ENCODE assay signal across 18 cellular contexts in the genomic region with DNA sequence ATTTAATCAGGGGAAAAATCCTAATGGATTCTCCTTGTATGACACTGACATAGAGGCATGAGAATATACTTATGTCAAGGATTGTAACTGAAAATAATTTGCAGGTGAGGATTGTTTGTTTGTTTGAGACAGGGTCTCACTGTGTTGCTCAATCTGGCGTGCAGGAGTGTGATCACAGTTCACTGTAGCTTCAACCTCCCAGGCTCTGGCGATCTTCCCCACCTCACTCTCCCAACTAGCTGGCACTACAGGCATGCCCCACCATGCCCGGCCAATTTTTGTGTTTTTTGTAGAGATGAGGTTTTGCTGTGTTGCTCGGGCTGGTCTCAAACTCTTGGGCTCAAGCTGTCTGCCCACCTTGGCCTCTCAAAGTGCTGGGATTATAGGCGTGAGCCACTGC.
"Had no signal": no experiment of that assay in that cellular context is flagged by ENCODE, and none has a peak within 500 bp of the region (broad histone marks: within the 10 kb centered on the region; RNA-seq: fewer than 3 reads in every experiment).

No MANE protein-coding gene starts in this region.

- H3K27ac ChIP-seq: cardiac muscle cell, hepatocyte, left ventricle myocardium inferior, prostate gland, testis had no signal

- H3K4me2 ChIP-seq: hepatocyte had no signal

- H3K9me3 Mint-ChIP-seq: endodermal cell, T-cell had no signal

- H3K4me3 ChIP-seq: cardiac muscle cell, hepatocyte, left ventricle myocardium inferior, prostate gland, testis had no signal

- ATAC-seq: activated naive CD8-positive, alpha-beta T cell treated with anti-CD3 and anti-CD28 coated beads, Interleukin-2, amount 50 U/mL, for 24 hours; activated T-helper 17 cell treated with anti-CD3 and anti-CD28 coated beads, Interleukin-2, amount 50 U/mL, for 72 hours; natural killer cell treated with Interleukin-12 subunit alpha and Interleukin-12 subunit beta and Interleukin-15 and Interleukin-18, amount 100 ng/mL, for 72 hours; right cardiac atrium; stimulated activated naive CD8-positive, alpha-beta T cell treated with anti-CD3 and anti-CD28 coated beads, Interleukin-15, amount 100 ng/mL, for 72 hours; T-cell had no signal

- H3K27ac Mint-ChIP-seq: activated naive CD8-positive, alpha-beta T cell treated with anti-CD3 and anti-CD28 coated beads, Interleukin-2, amount 50 U/mL, for 24 hours; activated T-helper 17 cell treated with anti-CD3 and anti-CD28 coated beads, Interleukin-2, amount 50 U/mL, for 72 hours; endodermal cell; memory B cell; stimulated activated naive CD8-positive, alpha-beta T cell treated with anti-CD3 and anti-CD28 coated beads, Interleukin-15, amount 100 ng/mL, for 72 hours; T-cell had no signal

- H3K36me3 ChIP-seq: cardiac muscle cell, left ventricle myocardium inferior, prostate gland had no signal

- H2AFZ ChIP-seq: hepatocyte had no signal

- FAIRE-seq: kidney had no signal

- H3K4me1 Mint-ChIP-seq: activated T-helper 17 cell treated with anti-CD3 and anti-CD28 coated beads, Interleukin-2, amount 50 U/mL, for 72 hours; memory B cell; T-cell had no signal

- H3K4me3 Mint-ChIP-seq: activated naive CD8-positive, alpha-beta T cell treated with anti-CD3 and anti-CD28 coated beads, Interleukin-2, amount 50 U/mL, for 24 hours; activated T-helper 17 cell treated with anti-CD3 and anti-CD28 coated beads, Interleukin-2, amount 50 U/mL, for 72 hours; endodermal cell; memory B cell; natural killer cell treated with Interleukin-12 subunit alpha and Interleukin-12 subunit beta and Interleukin-15 and Interleukin-18, amount 100 ng/mL, for 72 hours; stimulated activated naive CD8-positive, alpha-beta T cell treated with anti-CD3 and anti-CD28 coated beads, Interleukin-15, amount 100 ng/mL, for 72 hours; T-cell had no signal

- H3K4me1 ChIP-seq: left ventricle myocardium inferior, prostate gland, testis had no signal

- DNase-seq: activated CD4-positive, CD25-positive, alpha-beta regulatory T cell treated with anti-CD3 and anti-CD28 coated beads, Interleukin-2, amount 50 U/mL, for 72 hours; activated naive CD4-positive, alpha-beta T cell treated with Interleukin-2 at 50 U/mL for 16 hours; activated naive CD8-positive, alpha-beta T cell treated with anti-CD3 and anti-CD28 coated beads, Interleukin-2, amount 50 U/mL, for 24 hours; endodermal cell; kidney; left ventricle myocardium inferior; occipital lobe; right cardiac atrium; stimulated activated naive CD8-positive, alpha-beta T cell treated with anti-CD3 and anti-CD28 coated beads, Interleukin-15, amount 100 ng/mL, for 72 hours; T-cell; T-helper 9 cell; testis had no signal

- H3K79me2 ChIP-seq: hepatocyte had no signal

- H3K9me3 ChIP-seq: left ventricle myocardium inferior, prostate gland, testis had no signal

- H3K27me3 ChIP-seq: cardiac muscle cell, hepatocyte, testis had no signal

- H3K36me3 Mint-ChIP-seq: memory B cell, T-cell had no signal
